ENCODE assay signal across 13 cellular contexts in genomic region chr20:20488388-20488787, GRCh38.
"Had no signal": no experiment of that assay in that cellular context is flagged by ENCODE, and none has a peak within 500 bp of the region (broad histone marks: within the 10 kb centered on the region; RNA-seq: fewer than 3 reads in every experiment).

No MANE protein-coding gene starts in this region.

- H3K27ac Mint-ChIP-seq: neural progenitor cell, T-cell had no signal

- H3K9me3 Mint-ChIP-seq: naive B cell had no signal

- DNase-seq: activated CD4-positive, alpha-beta T cell treated with anti-CD3 and anti-CD28 coated beads for 1 hour; activated naive CD4-positive, alpha-beta T cell; brain microvascular endothelial cell; cortex of kidney; effector CD4-positive, alpha-beta T cell; islet precursor cell; naive B cell; psoas muscle; right lobe of liver; stimulated activated CD4-positive, alpha-beta T cell treated with anti-CD3 and anti-CD28 coated beads, Interleukin-4, amount 100 ng/mL, for 4 hours; T-cell; uterus had no signal

- ATAC-seq: psoas muscle, right lobe of liver, T-cell had no signal

- H3K4me1 Mint-ChIP-seq: T-cell had no signal

- H3K27me3 Mint-ChIP-seq: naive B cell, T-cell had no signal

- H3K4me3 Mint-ChIP-seq: naive B cell, neural progenitor cell, T-cell had no signal
